8 cellular contexts compared by ENCODE assay signal in the genomic region with DNA sequence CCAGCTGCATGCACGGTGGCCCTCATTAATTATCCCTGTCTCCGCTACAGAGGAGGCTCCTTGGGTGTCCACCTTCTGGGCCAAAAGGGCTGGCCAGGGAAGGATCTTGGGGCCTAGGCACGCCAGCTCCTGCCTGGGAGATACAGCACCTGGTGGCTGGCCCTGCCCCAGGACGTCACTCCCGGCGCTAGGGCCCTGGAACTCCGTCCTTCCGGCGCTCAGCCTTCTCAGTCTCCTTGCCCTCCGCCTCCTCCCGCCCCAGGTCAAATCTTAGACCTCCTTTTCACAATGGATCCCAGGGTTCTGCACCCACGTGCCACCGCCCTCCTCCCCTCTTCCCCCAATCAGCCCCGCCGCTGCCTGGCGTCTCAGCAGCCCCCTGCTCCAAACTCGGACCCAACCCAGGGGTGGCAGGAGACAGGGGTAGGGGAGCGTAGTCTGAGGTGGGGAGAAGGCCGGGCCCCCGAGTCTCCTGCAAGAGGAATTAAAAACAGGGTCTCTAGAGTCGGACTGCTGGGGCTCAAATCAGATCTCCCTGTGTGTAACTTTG. TPM values are rescaled to one million over a fixed set of nuclear protein-coding genes. Genes with fewer than 3 reads are reported as not detected.
A peak's percentile ranks its signal among the peaks of the same experiment; 100 is the strongest.
DNase-seq lines count a peak whose midpoint lies in the region; ATAC-seq and TF ChIP-seq lines count a peak whose summit lies in the region.

No MANE protein-coding gene starts in this region.

- no peaks in the 10 kb centered on the region for H3K9me3 Mint-ChIP-seq in progenitor cell of endocrine pancreas (ENCODE audit: low read depth)

- intact Hi-C loops in left ventricle myocardium inferior (cut with micrococcal nuclease): no loop called here

- DNase-seq in CD1c-positive myeloid dendritic cell (ENCODE audit: extremely low spot score) (peak; percentile 36), amniotic epithelial cell (ENCODE audit: low read depth) (peak; percentile 59), left ventricle myocardium inferior (peak; percentile 67), progenitor cell of endocrine pancreas (ENCODE audit: low spot score, unreplicated experiment) (peak; percentile 52), NCI-H774 (lab: John Stamatoyannopoulos, UW) (no peak)

- peaks cover 27% of the 10 kb centered on the region for H3K4me1 Mint-ChIP-seq in progenitor cell of endocrine pancreas (ENCODE audit: low read depth)

- H3K4me1 ChIP-seq in left ventricle myocardium inferior: peaks cover 76% of the 10 kb centered on the region

- TF ChIP-seq CTCF in left ventricle myocardium inferior (IDR thresholded peaks at IDR 0.05; ENCODE audit: borderline replicate concordance): no peak
- TF ChIP-seq CTCF in progenitor cell of endocrine pancreas (IDR thresholded peaks at IDR 0.05; ENCODE audit: unreplicated experiment): no peak

- H3K4me3 Mint-ChIP-seq in progenitor cell of endocrine pancreas (ENCODE audit: low read depth): peak overlapping the region; percentile 90

- peak overlapping the region; percentile 96 for H3K27ac ChIP-seq in left ventricle myocardium inferior (replicated peaks)

- peaks cover 20% of the 10 kb centered on the region for H3K27me3 Mint-ChIP-seq in progenitor cell of endocrine pancreas

- H3K4me3 ChIP-seq in left ventricle myocardium inferior: peak overlapping the region; percentile 86

- peak overlapping the region; percentile 95 for H3K27ac Mint-ChIP-seq in progenitor cell of endocrine pancreas

- H3K9me3 ChIP-seq in left ventricle myocardium inferior (replicated peaks): no peaks in the 10 kb centered on the region

- ATAC-seq in GM19328 (IDR thresholded peaks at IDR 0.05; ENCODE audit: unreplicated experiment) (peak; percentile 38), HG03460 (IDR thresholded peaks at IDR 0.05; ENCODE audit: unreplicated experiment) (peak; percentile 46), SK-N-SH treated with all-trans-retinoic acid at 6 μM for 48 hours (peak; percentile 81)

- H3K36me3 ChIP-seq in left ventricle myocardium inferior: no peaks in the 10 kb centered on the region

- H3K36me3 Mint-ChIP-seq in progenitor cell of endocrine pancreas (ENCODE audit: insufficient read depth): peaks cover 1% of the 10 kb centered on the region

- H3K27me3 ChIP-seq in left ventricle myocardium inferior (ENCODE audit: low read depth): no peaks in the 10 kb centered on the region

TF ChIP-seq in SK-N-SH treated with all-trans-retinoic acid at 6 μM for 48 hours, 23 proteins besides CTCF, POLR2A, EP300 and RAD21:
- TF ChIP-seq ZNF70 (CRISPR knock-in tag; IDR thresholded peaks at IDR 0.05): no peak
- TF ChIP-seq ZFP30 (CRISPR knock-in tag; IDR thresholded peaks at IDR 0.05): no peak
- TF ChIP-seq ARNTL (CRISPR knock-in tag; IDR thresholded peaks at IDR 0.05; ENCODE audit: borderline replicate concordance, low read depth): no peak
- TF ChIP-seq RARB (CRISPR knock-in tag; IDR thresholded peaks at IDR 0.05): no peak
- no peak for TF ChIP-seq CSDC2 (CRISPR knock-in tag; IDR thresholded peaks at IDR 0.05)
- TF ChIP-seq, protein P1, sequence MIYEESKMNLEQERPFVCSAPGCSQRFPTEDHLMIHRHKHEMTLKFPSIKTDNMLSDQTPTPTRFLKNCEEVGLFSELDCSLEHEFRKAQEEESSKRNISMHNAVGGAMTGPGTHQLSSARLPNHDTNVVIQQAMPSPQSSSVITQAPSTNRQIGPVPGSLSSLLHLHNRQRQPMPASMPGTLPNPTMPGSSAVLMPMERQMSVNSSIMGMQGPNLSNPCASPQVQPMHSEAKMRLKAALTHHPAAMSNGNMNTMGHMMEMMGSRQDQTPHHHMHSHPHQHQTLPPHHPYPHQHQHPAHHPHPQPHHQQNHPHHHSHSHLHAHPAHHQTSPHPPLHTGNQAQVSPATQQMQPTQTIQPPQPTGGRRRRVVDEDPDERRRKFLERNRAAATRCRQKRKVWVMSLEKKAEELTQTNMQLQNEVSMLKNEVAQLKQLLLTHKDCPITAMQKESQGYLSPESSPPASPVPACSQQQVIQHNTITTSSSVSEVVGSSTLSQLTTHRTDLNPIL (CRISPR knock-in tag; IDR thresholded peaks at IDR 0.05; ENCODE audit: low read depth): no peak
- no peak for TF ChIP-seq ESRRG (CRISPR knock-in tag; IDR thresholded peaks at IDR 0.05)
- TF ChIP-seq OSR1 (CRISPR knock-in tag; IDR thresholded peaks at IDR 0.05): no peak
- TF ChIP-seq TOX (CRISPR knock-in tag; IDR thresholded peaks at IDR 0.05; ENCODE audit: borderline replicate concordance): no peak
- no peak for TF ChIP-seq ZFP3 (CRISPR knock-in tag; IDR thresholded peaks at IDR 0.05)
- TF ChIP-seq, protein P2, sequence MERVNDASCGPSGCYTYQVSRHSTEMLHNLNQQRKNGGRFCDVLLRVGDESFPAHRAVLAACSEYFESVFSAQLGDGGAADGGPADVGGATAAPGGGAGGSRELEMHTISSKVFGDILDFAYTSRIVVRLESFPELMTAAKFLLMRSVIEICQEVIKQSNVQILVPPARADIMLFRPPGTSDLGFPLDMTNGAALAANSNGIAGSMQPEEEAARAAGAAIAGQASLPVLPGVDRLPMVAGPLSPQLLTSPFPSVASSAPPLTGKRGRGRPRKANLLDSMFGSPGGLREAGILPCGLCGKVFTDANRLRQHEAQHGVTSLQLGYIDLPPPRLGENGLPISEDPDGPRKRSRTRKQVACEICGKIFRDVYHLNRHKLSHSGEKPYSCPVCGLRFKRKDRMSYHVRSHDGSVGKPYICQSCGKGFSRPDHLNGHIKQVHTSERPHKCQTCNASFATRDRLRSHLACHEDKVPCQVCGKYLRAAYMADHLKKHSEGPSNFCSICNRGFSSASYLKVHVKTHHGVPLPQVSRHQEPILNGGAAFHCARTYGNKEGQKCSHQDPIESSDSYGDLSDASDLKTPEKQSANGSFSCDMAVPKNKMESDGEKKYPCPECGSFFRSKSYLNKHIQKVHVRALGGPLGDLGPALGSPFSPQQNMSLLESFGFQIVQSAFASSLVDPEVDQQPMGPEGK (CRISPR knock-in tag; IDR thresholded peaks at IDR 0.05; ENCODE audit: borderline replicate concordance): no peak
- TF ChIP-seq TCF4 (CRISPR knock-in tag; IDR thresholded peaks at IDR 0.05; ENCODE audit: borderline replicate concordance): no peak
- no peak for TF ChIP-seq PPARA (CRISPR knock-in tag; IDR thresholded peaks at IDR 0.05; ENCODE audit: borderline replicate concordance)
- TF ChIP-seq, protein P3, sequence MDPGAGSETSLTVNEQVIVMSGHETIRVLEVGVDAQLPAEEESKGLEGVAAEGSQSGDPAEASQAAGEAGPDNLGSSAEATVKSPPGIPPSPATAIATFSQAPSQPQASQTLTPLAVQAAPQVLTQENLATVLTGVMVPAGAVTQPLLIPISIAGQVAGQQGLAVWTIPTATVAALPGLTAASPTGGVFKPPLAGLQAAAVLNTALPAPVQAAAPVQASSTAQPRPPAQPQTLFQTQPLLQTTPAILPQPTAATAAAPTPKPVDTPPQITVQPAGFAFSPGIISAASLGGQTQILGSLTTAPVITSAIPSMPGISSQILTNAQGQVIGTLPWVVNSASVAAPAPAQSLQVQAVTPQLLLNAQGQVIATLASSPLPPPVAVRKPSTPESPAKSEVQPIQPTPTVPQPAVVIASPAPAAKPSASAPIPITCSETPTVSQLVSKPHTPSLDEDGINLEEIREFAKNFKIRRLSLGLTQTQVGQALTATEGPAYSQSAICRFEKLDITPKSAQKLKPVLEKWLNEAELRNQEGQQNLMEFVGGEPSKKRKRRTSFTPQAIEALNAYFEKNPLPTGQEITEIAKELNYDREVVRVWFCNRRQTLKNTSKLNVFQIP (CRISPR knock-in tag; IDR thresholded peaks at IDR 0.05; ENCODE audit: borderline replicate concordance, low read depth): no peak
- no peak for TF ChIP-seq ISL1 (CRISPR knock-in tag; IDR thresholded peaks at IDR 0.05)
- TF ChIP-seq ZC3H10 (CRISPR knock-in tag; IDR thresholded peaks at IDR 0.05): no peak
TF ChIP-seq in SK-N-SH treated with all-trans-retinoic acid at 6 μM for 48 hours: peak in this region for 0.

RNA-seq across cellular contexts. Expression of a gene that starts 0.9 kb away (rescaled TPM):
- total RNA-seq in left ventricle myocardium inferior (32.1 TPM), progenitor cell of endocrine pancreas (250 and 259 TPM in 2 replicates)
